8 cellular contexts compared by ENCODE assay signal in genomic region chr11:45806072-45806933, GRCh38. TPM values are rescaled to one million over a fixed set of nuclear protein-coding genes. Genes with fewer than 3 reads are reported as not detected.
DNase-seq lines count a peak whose midpoint lies in the region; ATAC-seq and TF ChIP-seq lines count a peak whose summit lies in the region.

No MANE protein-coding gene starts in this region.

- POLR2A ChIA-PET in HEK293 (lab: Yijun Ruan, JAX): interaction anchor here (1.8 to 2.2 kb wide), 2 partner anchors 10 to 41 kb away, joined by 6 to 8 read pairs; partner anchors contain the start of gene CRY2
- POLR2A ChIA-PET in activated CD4-positive, alpha-beta memory T cell treated with anti-CD3 and anti-CD28 coated beads for 36 hours (lab: Charles Lee): interaction anchor here (1.2 to 3.7 kb wide), 2 partner anchors 28 to 41 kb away, joined by 6 to 13 read pairs; partner anchors contain the start of gene CRY2

- H3K27me3 ChIP-seq in right atrium auricular region (no peaks in the 10 kb centered on the region), skeletal muscle tissue (ENCODE audit: control insufficient read depth in 3 of 3, insufficient read depth in 3 of 3, low read length in 3 of 3) (no peaks in the 10 kb centered on the region), aorta (ENCODE audit: control insufficient read depth in 1 of 2, insufficient read depth in 2 of 2, low read length in 1 of 2) (no peaks in the 10 kb centered on the region)

- H3K4me3 ChIP-seq in HEK293 (ENCODE audit: low read depth, low read length) (peak overlapping the region; percentile 82), right atrium auricular region (peak overlapping the region; percentile 65 to 83), skeletal muscle tissue (ENCODE audit: low read length in 3 of 3) (peak overlapping the region; percentile 80 to 93 (median 90)), aorta (ENCODE audit: low read length in 2 of 2) (no peak overlapping the region)

- no peaks in the 10 kb centered on the region for H3K27me3 Mint-ChIP-seq in activated CD4-positive, alpha-beta memory T cell treated with anti-CD3 and anti-CD28 coated beads for 36 hours

- peaks cover 47% of the 10 kb centered on the region for H3K4me1 Mint-ChIP-seq in activated CD4-positive, alpha-beta memory T cell treated with anti-CD3 and anti-CD28 coated beads for 36 hours (ENCODE audit: low read depth)

- peak overlapping the region; percentile 84 to 86 (median 86) for H3K9ac ChIP-seq in skeletal muscle tissue (ENCODE audit: low read depth in 1 of 3, low read length in 3 of 3)

- H3K4me1 ChIP-seq in HEK293 (ENCODE audit: control insufficient read depth, insufficient read depth, low read length): peaks cover 5% of the 10 kb centered on the region
- peaks cover 0 to 41% of the 10 kb centered on the region in 2 donors for H3K4me1 ChIP-seq in right atrium auricular region
- H3K4me1 ChIP-seq in skeletal muscle tissue (ENCODE audit: control insufficient read depth in 3 of 3, insufficient read depth in 3 of 3, low read length in 3 of 3): peaks cover 27 to 39% (median 36%) of the 10 kb centered on the region in 3 donors
- H3K4me1 ChIP-seq in aorta (ENCODE audit: control insufficient read depth in 1 of 2, insufficient read depth in 2 of 2, low read length in 2 of 2): no peaks in the 10 kb centered on the region

- peak overlapping the region; percentile 52 for H3K27ac Mint-ChIP-seq in activated CD4-positive, alpha-beta memory T cell treated with anti-CD3 and anti-CD28 coated beads for 36 hours

- H3K27ac ChIP-seq in HEK293 (ENCODE audit: extremely low read depth, low read depth, low read length): no peak overlapping the region
- peak overlapping the region in 1 of 2 donors; percentile 91 for H3K27ac ChIP-seq in right atrium auricular region
- H3K27ac ChIP-seq in skeletal muscle tissue (ENCODE audit: low read depth, low read length): no peak overlapping the region
- no peak overlapping the region for H3K27ac ChIP-seq in aorta (ENCODE audit: low read depth in 1 of 2, low read length in 2 of 2)

- H3K4me3 Mint-ChIP-seq in activated CD4-positive, alpha-beta memory T cell treated with anti-CD3 and anti-CD28 coated beads for 36 hours: peak overlapping the region; percentile 90

- H3K36me3 Mint-ChIP-seq in activated CD4-positive, alpha-beta memory T cell treated with anti-CD3 and anti-CD28 coated beads for 36 hours: peaks cover 11% of the 10 kb centered on the region

- WGBS in aorta, 2 donors: 78 to 84% methylated on average over 20 of the region's 20 CpGs

- no peak for TF ChIP-seq CTCF in HEK293 (tag by site-specific recombination; IDR thresholded peaks at IDR 0.05)
- TF ChIP-seq CTCF in right atrium auricular region (IDR thresholded peaks at IDR 0.05): no peak

- peaks cover 0 to 22% of the 10 kb centered on the region in 2 experiments; a peak in 1 of 3 replicates for H3K36me3 ChIP-seq in HEK293 (ENCODE audit: control insufficient read depth in 2 of 2, insufficient read depth in 1 of 2, low read length in 2 of 2)
- H3K36me3 ChIP-seq in right atrium auricular region: peaks cover 18% of the 10 kb centered on the region
- peaks cover 8 to 20% (median 13%) of the 10 kb centered on the region in 3 donors for H3K36me3 ChIP-seq in skeletal muscle tissue (ENCODE audit: control insufficient read depth in 3 of 3, insufficient read depth in 3 of 3, low read length in 3 of 3)
- H3K36me3 ChIP-seq in aorta (ENCODE audit: control insufficient read depth in 1 of 2, insufficient read depth in 2 of 2, low read length in 1 of 2): peaks cover 0 to 1% of the 10 kb centered on the region in 2 donors

- H3K9me3 Mint-ChIP-seq in activated CD4-positive, alpha-beta memory T cell treated with anti-CD3 and anti-CD28 coated beads for 36 hours: no peaks in the 10 kb centered on the region

- H3K9me3 ChIP-seq in HEK293 (ENCODE audit: control insufficient read depth, insufficient read depth, low read depth, low read length) (no peaks in the 10 kb centered on the region), right atrium auricular region (no peaks in the 10 kb centered on the region), skeletal muscle tissue (ENCODE audit: control insufficient read depth in 3 of 3, low read length in 3 of 3) (no peaks in the 10 kb centered on the region), aorta (ENCODE audit: control insufficient read depth, low read length) (no peaks in the 10 kb centered on the region)

- intact Hi-C loops in activated CD4-positive, alpha-beta memory T cell treated with anti-CD3 and anti-CD28 coated beads for 36 hours (cut with micrococcal nuclease): loop anchor here (10.0 kb wide), 1 partner anchor 1242 kb away; the partner anchor contains the start of gene CD82
- intact Hi-C loops in aorta (cut with DNase I): no loop called here

- DNase-seq in activated CD4-positive, alpha-beta memory T cell treated with anti-CD3 and anti-CD28 coated beads for 36 hours: no peak
- DNase-seq in right atrium auricular region (ENCODE audit: low spot score) (no peak), aorta (no peak), activated gamma-delta T cell (lab: John Stamatoyannopoulos, UW) (no peak), DMS153 treated with DMSO at 0.1 percent for 48 hours (lab: John Stamatoyannopoulos, UW; ENCODE audit: unreplicated experiment) (no peak)

- no peak for ATAC-seq in HG03175 (IDR thresholded peaks at IDR 0.05; ENCODE audit: unreplicated experiment)
- ATAC-seq in aorta (ENCODE audit: low FRiP score): no peak

- CTCF ChIA-PET in HEK293 (lab: Yijun Ruan, JAX): interaction anchor here (0.6 to 1.3 kb wide), 3 partner anchors 13 to 40 kb away, joined by 3 to 4 read pairs (median 3); no protein-coding TSS in a partner anchor
- CTCF ChIA-PET in activated CD4-positive, alpha-beta memory T cell treated with anti-CD3 and anti-CD28 coated beads for 36 hours (lab: Charles Lee): interaction anchor here (1.4 to 7.7 kb wide), 2 partner anchors 35 to 36 kb away, joined by 5 to 49 read pairs; no protein-coding TSS in a partner anchor

TF ChIP-seq in HEK293, 187 proteins besides CTCF, POLR2A, EP300 and RAD21:
- no peak for TF ChIP-seq ZNF560 (tag by site-specific recombination; IDR thresholded peaks at IDR 0.05; ENCODE audit: borderline replicate concordance)
- TF ChIP-seq ZNF768 (tag by site-specific recombination; IDR thresholded peaks at IDR 0.05): 0 out of 2 replicates have a peak, but pooled peaks have one; percentile 43
- TF ChIP-seq TSHZ1 (tag by site-specific recombination; IDR thresholded peaks at IDR 0.05; ENCODE audit: borderline replicate concordance): no peak
- TF ChIP-seq ZBTB7A (tag by site-specific recombination; IDR thresholded peaks at IDR 0.05; ENCODE audit: low read depth): no peak
- TF ChIP-seq GLIS2 (tag by site-specific recombination; IDR thresholded peaks at IDR 0.05): no peak
- no peak for TF ChIP-seq ZSCAN30 (tag by site-specific recombination; IDR thresholded peaks at IDR 0.05)

RNA-seq across cellular contexts. Expression of gene SLC35C1, which starts 1.4 kb away (rescaled TPM):
- total RNA-seq in activated CD4-positive, alpha-beta memory T cell treated with anti-CD3 and anti-CD28 coated beads for 36 hours: 10 to 100 TPM; 10.7 to 11.4 TPM
- total RNA-seq in right atrium auricular region: 10 to 100 TPM in 1 of 2 donors, 1 to 10 TPM in 1; 5.2 to 11.6 TPM
- 2.6 TPM for total RNA-seq in skeletal muscle tissue
- total RNA-seq in aorta: 10 to 100 TPM; 11.5 to 11.8 TPM
- polyA plus RNA-seq in aorta: 1 to 10 TPM; 6.5 to 9.4 TPM

RNA-seq across cellular contexts. Expression of gene CRY2, which starts 41.0 kb away (rescaled TPM):
- total RNA-seq in activated CD4-positive, alpha-beta memory T cell treated with anti-CD3 and anti-CD28 coated beads for 36 hours: 10 to 100 TPM; 12.1 to 13.4 TPM
- total RNA-seq in right atrium auricular region (10 to 100 TPM; 43.0 to 62.9 TPM), skeletal muscle tissue (37.6 TPM), aorta (10 to 100 TPM; 32.6 to 54.1 TPM)
- 10 to 100 TPM in 1 of 2 donors, 1 to 10 TPM in 1; 6.4 to 23.7 TPM for polyA plus RNA-seq in aorta

Comparison
In these comparisons a context has a peak if more than half of its experiments do, and no peak if none do; other contexts are left out.
1. H3K4me3 ChIP-seq: peak in HEK293 (single experiment), right atrium auricular region (2 of 2) and skeletal muscle tissue (3 of 3); none in aorta (0 of 2).